8 cellular contexts compared by ENCODE assay signal in the genomic region with DNA sequence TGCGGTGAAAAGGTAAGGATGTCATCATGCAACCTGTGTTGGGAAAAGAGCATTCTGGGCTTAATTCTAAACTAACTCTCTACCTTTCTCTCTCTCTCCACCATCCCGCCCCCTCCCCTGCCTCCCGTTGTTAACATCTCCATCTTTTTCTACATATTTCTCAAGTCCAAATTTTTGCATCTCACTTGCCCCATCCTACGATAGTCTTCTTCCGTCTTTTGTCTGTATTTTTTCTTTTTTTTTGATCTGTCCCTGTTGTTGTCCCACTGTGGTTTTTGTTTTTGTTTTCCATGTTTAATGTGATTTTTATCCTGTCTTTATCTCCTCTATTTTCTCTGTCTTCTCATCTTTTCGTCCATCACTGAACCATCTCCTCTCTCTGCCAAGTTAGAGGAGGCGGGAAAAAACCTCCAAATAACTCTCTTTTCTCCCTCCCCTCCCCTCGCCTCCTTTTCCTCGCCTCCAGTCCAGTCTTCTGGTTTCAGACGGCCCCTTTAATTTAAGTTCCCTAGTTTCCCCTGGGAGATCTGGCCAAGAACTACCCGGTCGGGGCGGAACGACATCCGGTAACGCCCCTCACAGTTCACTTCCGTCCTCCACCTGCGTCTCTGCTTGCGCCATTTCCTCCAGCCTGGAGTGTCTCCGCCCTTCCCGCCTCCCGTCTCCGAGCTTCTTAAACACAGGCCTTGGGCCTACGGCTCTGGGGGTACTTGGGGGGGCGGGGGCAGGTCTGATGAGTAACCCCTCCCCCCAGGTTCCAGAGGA. TPM values are rescaled to one million over a fixed set of nuclear protein-coding genes. Genes with fewer than 3 reads are reported as not detected.
DNase-seq lines count a peak whose midpoint lies in the region; ATAC-seq and TF ChIP-seq lines count a peak whose summit lies in the region.

A gene with protein sequence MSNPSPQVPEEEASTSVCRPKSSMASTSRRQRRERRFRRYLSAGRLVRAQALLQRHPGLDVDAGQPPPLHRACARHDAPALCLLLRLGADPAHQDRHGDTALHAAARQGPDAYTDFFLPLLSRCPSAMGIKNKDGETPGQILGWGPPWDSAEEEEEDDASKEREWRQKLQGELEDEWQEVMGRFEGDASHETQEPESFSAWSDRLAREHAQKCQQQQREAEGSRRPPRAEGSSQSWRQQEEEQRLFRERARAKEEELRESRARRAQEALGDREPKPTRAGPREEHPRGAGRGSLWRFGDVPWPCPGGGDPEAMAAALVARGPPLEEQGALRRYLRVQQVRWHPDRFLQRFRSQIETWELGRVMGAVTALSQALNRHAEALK (plus strand): TSS at position 647 of the 765 bp plus-strand sequence. CDS start 87 bp downstream, at position 734.

- no peaks in the 10 kb centered on the region for H3K9me3 Mint-ChIP-seq in activated T-helper 2 cell treated with anti-CD3 and anti-CD28 coated beads, Interferon-gamma antibody, Interleukin-2, Interleukin-4, amounts not matched to agents 10 μg/mL and 5 μg/mL and 100 μg/mL, durations not matched to agents 14 hours and 24 hours and 36 hours
- H3K9me3 Mint-ChIP-seq in naive thymus-derived CD8-positive, alpha-beta T cell, result no peaks in the 10 kb centered on the region
- no peaks in the 10 kb centered on the region for H3K9me3 Mint-ChIP-seq in stimulated activated naive B cell treated with anti-CD40 and anti-IgM and Interleukin-4, amounts not matched to agents 10 μg/mL and 1 μg/mL and 100 μg/mL, for 72 hours

- ATAC-seq in GM21786 (IDR thresholded peaks at IDR 0.05; ENCODE audit: unreplicated experiment), result peak; percentile 66
- peak; percentile 88 to 89 for ATAC-seq in naive thymus-derived CD8-positive, alpha-beta T cell
- ATAC-seq in stimulated activated naive B cell treated with anti-CD40 and anti-IgM and Interleukin-4, amounts not matched to agents 10 μg/mL and 1 μg/mL and 100 μg/mL, for 72 hours (replicated peaks), result peak; percentile 90

- TF ChIP-seq POLR2A in Raji (IDR thresholded peaks at IDR 0.05; ENCODE audit: insufficient read depth, low read depth, low read length), result peak; percentile 55

- intact Hi-C loops in activated T-helper 2 cell treated with anti-CD3 and anti-CD28 coated beads, Interferon-gamma antibody, Interleukin-2, Interleukin-4, amounts not matched to agents 10 μg/mL and 5 μg/mL and 100 μg/mL, durations not matched to agents 14 hours and 24 hours and 36 hours (cut with micrococcal nuclease), result loop anchor here (1.0 to 10.0 kb wide), 7 partner anchors 21 to 932 kb away; a partner anchor contains a TSS

- H3K27me3 Mint-ChIP-seq in activated T-helper 2 cell treated with anti-CD3 and anti-CD28 coated beads, Interferon-gamma antibody, Interleukin-2, Interleukin-4, amounts not matched to agents 10 μg/mL and 5 μg/mL and 100 μg/mL, durations not matched to agents 14 hours and 24 hours and 36 hours (ENCODE audit: low read depth), result no peaks in the 10 kb centered on the region
- H3K27me3 Mint-ChIP-seq in naive thymus-derived CD8-positive, alpha-beta T cell, result no peaks in the 10 kb centered on the region
- no peaks in the 10 kb centered on the region for H3K27me3 Mint-ChIP-seq in stimulated activated naive B cell treated with anti-CD40 and anti-IgM and Interleukin-4, amounts not matched to agents 10 μg/mL and 1 μg/mL and 100 μg/mL, for 72 hours

- DNase-seq in DMS 273 treated with DMSO at 0.1 percent for 48 hours (lab: John Stamatoyannopoulos, UW) (peak; percentile 96), LoVo (ENCODE audit: low spot score) (peak; percentile 96), fibroblast of mammary gland (ENCODE audit: low read depth) (peak; percentile 98)
- DNase-seq in activated T-helper 2 cell treated with anti-CD3 and anti-CD28 coated beads, Interferon-gamma antibody, Interleukin-2, Interleukin-4, amounts not matched to agents 10 μg/mL and 5 μg/mL and 100 μg/mL, durations not matched to agents 14 hours and 24 hours and 36 hours (ENCODE audit: low spot score), result peak; percentile 90
- DNase-seq in naive thymus-derived CD8-positive, alpha-beta T cell, result peak; percentile 73 to 94 (median 86)
- peak; percentile 92 for DNase-seq in stimulated activated naive B cell treated with anti-CD40 and anti-IgM and Interleukin-4, amounts not matched to agents 10 μg/mL and 1 μg/mL and 100 μg/mL, for 72 hours

- H3K36me3 Mint-ChIP-seq in activated T-helper 2 cell treated with anti-CD3 and anti-CD28 coated beads, Interferon-gamma antibody, Interleukin-2, Interleukin-4, amounts not matched to agents 10 μg/mL and 5 μg/mL and 100 μg/mL, durations not matched to agents 14 hours and 24 hours and 36 hours (ENCODE audit: low read depth), result peaks cover 16% of the 10 kb centered on the region
- no peaks in the 10 kb centered on the region for H3K36me3 Mint-ChIP-seq in naive thymus-derived CD8-positive, alpha-beta T cell
- H3K36me3 Mint-ChIP-seq in stimulated activated naive B cell treated with anti-CD40 and anti-IgM and Interleukin-4, amounts not matched to agents 10 μg/mL and 1 μg/mL and 100 μg/mL, for 72 hours, result peaks cover 18 to 24% of the 10 kb centered on the region in 2 donors

- no peak for TF ChIP-seq CTCF in fibroblast of mammary gland (conservative IDR thresholded peaks at IDR 0.05; ENCODE audit: control insufficient read depth, insufficient read depth, low read depth, low read length)

- H3K27ac Mint-ChIP-seq in activated T-helper 2 cell treated with anti-CD3 and anti-CD28 coated beads, Interferon-gamma antibody, Interleukin-2, Interleukin-4, amounts not matched to agents 10 μg/mL and 5 μg/mL and 100 μg/mL, durations not matched to agents 14 hours and 24 hours and 36 hours, result peak within 1 kb of the TSS; percentile 78
- peak within 1 kb of the TSS; percentile 87 to 99 (median 96) for H3K27ac Mint-ChIP-seq in naive thymus-derived CD8-positive, alpha-beta T cell
- peak within 1 kb of the TSS; percentile 85 for H3K27ac Mint-ChIP-seq in stimulated activated naive B cell treated with anti-CD40 and anti-IgM and Interleukin-4, amounts not matched to agents 10 μg/mL and 1 μg/mL and 100 μg/mL, for 72 hours

- H3K4me3 ChIP-seq in fibroblast of mammary gland (ENCODE audit: control insufficient read depth, low read depth, low read length), result peak within 1 kb of the TSS; percentile 41

- H3K4me3 Mint-ChIP-seq in activated T-helper 2 cell treated with anti-CD3 and anti-CD28 coated beads, Interferon-gamma antibody, Interleukin-2, Interleukin-4, amounts not matched to agents 10 μg/mL and 5 μg/mL and 100 μg/mL, durations not matched to agents 14 hours and 24 hours and 36 hours (ENCODE audit: low read depth), result peak within 1 kb of the TSS; percentile 84
- peak within 1 kb of the TSS; percentile 82 to 98 (median 92) for H3K4me3 Mint-ChIP-seq in naive thymus-derived CD8-positive, alpha-beta T cell
- H3K4me3 Mint-ChIP-seq in stimulated activated naive B cell treated with anti-CD40 and anti-IgM and Interleukin-4, amounts not matched to agents 10 μg/mL and 1 μg/mL and 100 μg/mL, for 72 hours, result peak within 1 kb of the TSS; percentile 85

- H3K4me1 Mint-ChIP-seq in activated T-helper 2 cell treated with anti-CD3 and anti-CD28 coated beads, Interferon-gamma antibody, Interleukin-2, Interleukin-4, amounts not matched to agents 10 μg/mL and 5 μg/mL and 100 μg/mL, durations not matched to agents 14 hours and 24 hours and 36 hours (ENCODE audit: low read depth), result peaks cover 28% of the 10 kb centered on the region
- peaks cover 17 to 51% (median 38%) of the 10 kb centered on the region in 4 donors for H3K4me1 Mint-ChIP-seq in naive thymus-derived CD8-positive, alpha-beta T cell
- peaks cover 30 to 65% of the 10 kb centered on the region in 2 donors for H3K4me1 Mint-ChIP-seq in stimulated activated naive B cell treated with anti-CD40 and anti-IgM and Interleukin-4, amounts not matched to agents 10 μg/mL and 1 μg/mL and 100 μg/mL, for 72 hours

- POLR2A ChIA-PET in naive thymus-derived CD8-positive, alpha-beta T cell (lab: Charles Lee), result interaction anchor here (0.6 to 8.8 kb wide), 10 partner anchors 11 to 118 kb away, joined by 3 to 155 read pairs (median 6); a partner anchor contains a TSS

RNA-seq across cellular contexts. Expression of the gene that starts here (rescaled TPM):
- total RNA-seq in activated T-helper 2 cell treated with anti-CD3 and anti-CD28 coated beads, Interferon-gamma antibody, Interleukin-2, Interleukin-4, amounts not matched to agents 10 μg/mL and 5 μg/mL and 100 μg/mL, durations not matched to agents 14 hours and 24 hours and 36 hours, result 15.7 and 17.6 TPM in 2 replicates
- 10 to 100 TPM; 14.1 to 15.2 TPM for total RNA-seq in naive thymus-derived CD8-positive, alpha-beta T cell
- 10 to 100 TPM in 1 of 3 donors, 1 to 10 TPM in 2; 8.4 to 10.0 (median 8.5) TPM for polyA plus RNA-seq in naive thymus-derived CD8-positive, alpha-beta T cell

Comparison
In these comparisons a context has a peak if more than half of its experiments do, and no peak if none do; other contexts are left out.
1. Peak in every context shown above with its lines: DNase-seq, ATAC-seq and H3K4me3 ChIP-seq.